Comparison of ENCODE assay signal across 14 cellular contexts in genomic region chr7:16926861-16927260, GRCh38. TPM values are rescaled to one million over a fixed set of nuclear protein-coding genes. Genes with fewer than 3 reads are reported as not detected.
DNase-seq lines count a peak whose midpoint lies in the region; ATAC-seq and TF ChIP-seq lines count a peak whose summit lies in the region.
"Had no signal": no experiment of that assay in that cellular context is flagged by ENCODE, and none has a peak within 500 bp of the region (broad histone marks: within the 10 kb centered on the region; RNA-seq: fewer than 3 reads in every experiment).

No MANE protein-coding gene starts in this region.

- no peaks in the 10 kb centered on the region for H3F3A ChIP-seq in GM23248 (ENCODE audit: insufficient read depth)
- no peaks in the 10 kb centered on the region for H3F3A ChIP-seq in smooth muscle cell (ENCODE audit: low read depth)

- H3K27me3 Mint-ChIP-seq in stimulated activated naive B cell treated with anti-CD40 and anti-IgM and Interleukin-4, amounts not matched to agents 10 μg/mL and 1 μg/mL and 100 μg/mL, for 72 hours = peaks cover 13 to 39% of the 10 kb centered on the region in 2 donors

- H3K4me3 Mint-ChIP-seq in stimulated activated naive B cell treated with anti-CD40 and anti-IgM and Interleukin-4, amounts not matched to agents 10 μg/mL and 1 μg/mL and 100 μg/mL, for 72 hours = no peak overlapping the region

- H2AFZ ChIP-seq in GM23248 = peak overlapping the region; percentile 77
- no peak overlapping the region for H2AFZ ChIP-seq in smooth muscle cell (ENCODE audit: low read depth)

- H3K79me2 ChIP-seq in GM23248 (ENCODE audit: insufficient read depth) (no peaks in the 10 kb centered on the region), smooth muscle cell (ENCODE audit: low read depth) (no peaks in the 10 kb centered on the region)

- no peaks in the 10 kb centered on the region for H3K36me3 ChIP-seq in GM23248 (ENCODE audit: low read depth)
- no peaks in the 10 kb centered on the region for H3K36me3 ChIP-seq in Panc1 (ENCODE audit: control insufficient read depth, insufficient read depth, low read length)
- H3K36me3 ChIP-seq in smooth muscle cell (ENCODE audit: low read depth) = no peaks in the 10 kb centered on the region
- H3K36me3 ChIP-seq: Peyer's patch had no signal

- H3K9me2 ChIP-seq in GM23248 (ENCODE audit: insufficient read depth) = no peaks in the 10 kb centered on the region

- H3K4me3 ChIP-seq in GM23248 (no peak overlapping the region), Panc1 (ENCODE audit: low read depth in 2 of 2, low read length in 2 of 2) (no peak overlapping the region), smooth muscle cell (no peak overlapping the region)
- H3K4me3 ChIP-seq: GM12878, Peyer's patch had no signal

- POLR2A ChIA-PET in Panc1 (lab: Charles Lee) = no interaction called here

- intact Hi-C loops in Panc1 (cut with micrococcal nuclease; ENCODE audit: unreplicated experiment) = no loop called here

- peaks cover 17% of the 10 kb centered on the region; the same call in 1 of the 2 replicates for H3K4me1 ChIP-seq in GM23248 (ENCODE audit: insufficient read depth)
- no peaks in the 10 kb centered on the region for H3K4me1 ChIP-seq in Panc1 (ENCODE audit: control insufficient read depth, insufficient read depth, low read length)
- peaks cover 2% of the 10 kb centered on the region for H3K4me1 ChIP-seq in smooth muscle cell (ENCODE audit: low read depth)

- H3K9ac ChIP-seq in GM23248 (no peak overlapping the region), smooth muscle cell (ENCODE audit: low read depth) (no peak overlapping the region)

- H3K9me3 ChIP-seq in GM23248 (ENCODE audit: low read depth) = no peaks in the 10 kb centered on the region
- H3K9me3 ChIP-seq in Panc1 (ENCODE audit: control insufficient read depth, insufficient read depth, low read depth, low read length) = no peaks in the 10 kb centered on the region
- H3K9me3 ChIP-seq in smooth muscle cell (replicated peaks; ENCODE audit: low read depth) = no peaks in the 10 kb centered on the region
- H3K9me3 ChIP-seq: Peyer's patch had no signal

- in situ Hi-C loops in GM23248 (cut with MboI) = no loop called here
- in situ Hi-C loops in Panc1 (cut with HindIII; ENCODE audit: low pct_unique_long_range_greater_than_20kb, low sequenced_read_pairs) = no loop called here

- H3K9me3 Mint-ChIP-seq in stimulated activated naive B cell treated with anti-CD40 and anti-IgM and Interleukin-4, amounts not matched to agents 10 μg/mL and 1 μg/mL and 100 μg/mL, for 72 hours = no peaks in the 10 kb centered on the region

- 72 to 76% methylated on average over 1 of the region's 1 CpG for WGBS in GM23248 (ENCODE audit: low coverage in 1 of 2, low lambda C conversion rate in 2 of 2, missing lambda C conversion rate in 2 of 2), 2 experiments
- WGBS in smooth muscle cell (ENCODE audit: low lambda C conversion rate) = 85% methylated on average over 1 of the region's 1 CpG

- BruUV-seq in Panc1 (replicated peaks; lab: Mats Ljungman, UMichigan) = no TSS peak

- DNase-seq in GM23248 (no peak), Panc1 (ENCODE audit: low read depth, low spot score) (no peak), epithelial cell of prostate (ENCODE audit: low read depth, low spot score) (no peak), smooth muscle cell (lab: John Stamatoyannopoulos, UW; ENCODE audit: unreplicated experiment) (no peak), NCI-H226 (no peak)
- no peak for DNase-seq in stimulated activated naive B cell treated with anti-CD40 and anti-IgM and Interleukin-4, amounts not matched to agents 10 μg/mL and 1 μg/mL and 100 μg/mL, for 72 hours
- DNase-seq: NCI-H187 treated with DMSO at 0.1 percent for 48 hours, NCI-H2227 treated with DMSO at 0.1 percent for 48 hours had no signal

- H4K20me1 ChIP-seq in GM23248 (ENCODE audit: insufficient read depth) (no peaks in the 10 kb centered on the region), smooth muscle cell (ENCODE audit: low read depth) (no peaks in the 10 kb centered on the region)

- CTCF ChIA-PET in Panc1 (lab: Charles Lee) = no interaction called here

- no peak overlapping the region for H3K27ac Mint-ChIP-seq in stimulated activated naive B cell treated with anti-CD40 and anti-IgM and Interleukin-4, amounts not matched to agents 10 μg/mL and 1 μg/mL and 100 μg/mL, for 72 hours

- H3K27ac ChIP-seq in GM23248 = no peak overlapping the region
- H3K27ac ChIP-seq in Panc1 (ENCODE audit: low read length) = 0 out of 2 replicates have a peak overlapping the region, but pooled peaks have one; percentile 3
- peak overlapping the region; percentile 28 for H3K27ac ChIP-seq in epithelial cell of prostate
- peak overlapping the region; percentile 20 for H3K27ac ChIP-seq in smooth muscle cell (ENCODE audit: low read depth)
- H3K27ac ChIP-seq: C4-2B, Peyer's patch had no signal

- H3K27me3 ChIP-seq in GM23248 (replicated peaks; ENCODE audit: insufficient read depth) = no peaks in the 10 kb centered on the region
- no peaks in the 10 kb centered on the region for H3K27me3 ChIP-seq in Panc1 (ENCODE audit: control insufficient read depth, insufficient read depth, low read length)
- no peaks in the 10 kb centered on the region for H3K27me3 ChIP-seq in smooth muscle cell (ENCODE audit: low read depth)
- H3K27me3 ChIP-seq: Peyer's patch had no signal

- peaks cover 22 to 34% of the 10 kb centered on the region in 2 donors for H3K4me1 Mint-ChIP-seq in stimulated activated naive B cell treated with anti-CD40 and anti-IgM and Interleukin-4, amounts not matched to agents 10 μg/mL and 1 μg/mL and 100 μg/mL, for 72 hours

- ATAC-seq in Panc1 (0 out of 2 replicates have a peak, but pooled peaks have one; percentile 32), GM19455 (IDR thresholded peaks at IDR 0.05; ENCODE audit: unreplicated experiment) (no peak)
- no peak for ATAC-seq in stimulated activated naive B cell treated with anti-CD40 and anti-IgM and Interleukin-4, amounts not matched to agents 10 μg/mL and 1 μg/mL and 100 μg/mL, for 72 hours (replicated peaks)

- H3K36me3 Mint-ChIP-seq in stimulated activated naive B cell treated with anti-CD40 and anti-IgM and Interleukin-4, amounts not matched to agents 10 μg/mL and 1 μg/mL and 100 μg/mL, for 72 hours = no peaks in the 10 kb centered on the region

- H3K4me2 ChIP-seq in GM23248 (ENCODE audit: unreplicated experiment) (no peak overlapping the region), smooth muscle cell (no peak overlapping the region)

- no peak for TF ChIP-seq CTCF in Panc1 (IDR thresholded peaks at IDR 0.05)
- TF ChIP-seq CTCF in smooth muscle cell (IDR thresholded peaks at IDR 0.05; ENCODE audit: borderline replicate concordance, insufficient read depth, poor library complexity, severe bottlenecking) = no peak

RNA-seq across cellular contexts. Expression of gene AGR3, which starts 45.1 kb away (rescaled TPM):
- total RNA-seq in GM23248 (2014; rRNA removed; shearing (Covaris generic)) = not detected in 2 replicates
- polyA plus RNA-seq in GM23248 (2016; fragmentation: Nextera tagmentation; extraction: Ambion mirVana) = not detected in 2 replicates
- not detected for total RNA-seq in Panc1 (2021; ENCODE audit: unreplicated experiment)
- polyA plus RNA-seq in Panc1 (2012; ENCODE audit: insufficient read length) = not detected
- total RNA-seq in smooth muscle cell = not detected in 2 replicates
- polyA plus RNA-seq in smooth muscle cell = not detected in 2 replicates
- total RNA-seq: GM12878, HepG2, Right ventricle myocardium inferior had no signal
- polyA plus RNA-seq: GM12878, HepG2 had no signal
